ENCODE assay signal across 13 cellular contexts in genomic region chr1:205519541-205520131, GRCh38. TPM values are rescaled to one million over a fixed set of nuclear protein-coding genes. Genes with fewer than 3 reads are reported as not detected.
DNase-seq lines count a peak whose midpoint lies in the region; ATAC-seq and TF ChIP-seq lines count a peak whose summit lies in the region.
"Had no signal": no experiment of that assay in that cellular context is flagged by ENCODE, and none has a peak within 500 bp of the region (broad histone marks: within the 10 kb centered on the region; RNA-seq: fewer than 3 reads in every experiment).

No MANE protein-coding gene starts in this region.

- peaks cover 10% of the 10 kb centered on the region for H3K36me3 Mint-ChIP-seq in MCF 10A (ENCODE audit: insufficient read depth, unreplicated experiment)
- peaks cover 10% of the 10 kb centered on the region for H3K36me3 Mint-ChIP-seq in endothelial cell (ENCODE audit: low read depth, unreplicated experiment)

- H3K27ac ChIP-seq in breast epithelium (no peak overlapping the region), upper lobe of left lung (peak overlapping the region in 3 of 4 donors; percentile 5 to 43 (median 8)), gastroesophageal sphincter (peak overlapping the region in 2 of 4 donors; percentile 2 to 4)

- H3K9me3 Mint-ChIP-seq in MCF 10A (ENCODE audit: unreplicated experiment) (no peaks in the 10 kb centered on the region), endothelial cell (ENCODE audit: unreplicated experiment) (no peaks in the 10 kb centered on the region)
- H3K9me3 Mint-ChIP-seq: activated T-helper 1 cell treated with anti-CD3 and anti-CD28 coated beads, Interleukin-12 subunit alpha, Interleukin-12 subunit beta, Interleukin-2, Interleukin-4 antibody, amounts not matched to agents 30 ng/mL and 10 ng/mL and 1 ng/mL, durations not matched to agents 14 hours and 24 hours and 36 hours had no signal

- H3K27me3 Mint-ChIP-seq in MCF 10A (ENCODE audit: insufficient read depth, unreplicated experiment) (no peaks in the 10 kb centered on the region), endothelial cell (ENCODE audit: unreplicated experiment) (peaks cover 7% of the 10 kb centered on the region)

- H3K4me1 Mint-ChIP-seq in MCF 10A (ENCODE audit: insufficient read depth, unreplicated experiment) (no peaks in the 10 kb centered on the region), endothelial cell (ENCODE audit: unreplicated experiment) (peaks cover 7% of the 10 kb centered on the region)

- H3K9me3 ChIP-seq in breast epithelium = no peaks in the 10 kb centered on the region
- no peaks in the 10 kb centered on the region for H3K9me3 ChIP-seq in upper lobe of left lung
- no peaks in the 10 kb centered on the region for H3K9me3 ChIP-seq in gastroesophageal sphincter

- H3K27ac Mint-ChIP-seq in MCF 10A (ENCODE audit: low read depth, unreplicated experiment) = peak overlapping the region; percentile 1
- peak overlapping the region; percentile 49 for H3K27ac Mint-ChIP-seq in endothelial cell (ENCODE audit: unreplicated experiment)
- H3K27ac Mint-ChIP-seq: activated T-helper 1 cell treated with anti-CD3 and anti-CD28 coated beads, Interleukin-12 subunit alpha, Interleukin-12 subunit beta, Interleukin-2, Interleukin-4 antibody, amounts not matched to agents 30 ng/mL and 10 ng/mL and 1 ng/mL, durations not matched to agents 14 hours and 24 hours and 36 hours had no signal

- no peak for TF ChIP-seq CTCF in MCF 10A (IDR thresholded peaks at IDR 0.05; ENCODE audit: unreplicated experiment)
- no peak for TF ChIP-seq CTCF in breast epithelium (IDR thresholded peaks at IDR 0.05)
- no peak for TF ChIP-seq CTCF in endothelial cell (IDR thresholded peaks at IDR 0.05; ENCODE audit: unreplicated experiment)
- TF ChIP-seq CTCF in upper lobe of left lung (IDR thresholded peaks at IDR 0.05) = no peak
- no peak for TF ChIP-seq CTCF in gastroesophageal sphincter (IDR thresholded peaks at IDR 0.05)

- H3K27me3 ChIP-seq in breast epithelium (no peaks in the 10 kb centered on the region), upper lobe of left lung (no peaks in the 10 kb centered on the region), gastroesophageal sphincter (peaks cover 5% of the 10 kb centered on the region)

- TF ChIP-seq POLR2A in breast epithelium (IDR thresholded peaks at IDR 0.05) (no peak), upper lobe of left lung (IDR thresholded peaks at IDR 0.05) (no peak), gastroesophageal sphincter (IDR thresholded peaks at IDR 0.05) (no peak)

- intact Hi-C loops in MCF 10A (cut with micrococcal nuclease) (no loop called here), breast epithelium (cut with DNase I; ENCODE audit: low total_unique reads) (no loop called here), posterior vena cava (cut with DNase I) (loop anchor here in 1 of 2 donors (10.0 kb wide), 1 partner anchor 165 kb away; the partner anchor contains the start of gene KLHDC8A)

- H3K4me3 ChIP-seq in breast epithelium = no peak overlapping the region
- H3K4me3 ChIP-seq in upper lobe of left lung = no peak overlapping the region
- H3K4me3 ChIP-seq in gastroesophageal sphincter = no peak overlapping the region

- WGBS in upper lobe of left lung, 2 donors = 48 to 49% methylated on average over 5 to 6 of the region's 6 CpGs
- WGBS in gastroesophageal sphincter (ENCODE audit: low coverage in 1 of 2), 2 donors = 35% methylated on average over 3 of the region's 6 CpGs; no CpG with 5 or more reads in 1 of the 2 donors

- BruUV-seq in MCF 10A (replicated peaks; lab: Mats Ljungman, UMichigan) = no TSS peak

- H3K4me3 Mint-ChIP-seq in MCF 10A (ENCODE audit: unreplicated experiment) (no peak overlapping the region), endothelial cell (ENCODE audit: unreplicated experiment) (no peak overlapping the region)
- H3K4me3 Mint-ChIP-seq: activated T-helper 1 cell treated with anti-CD3 and anti-CD28 coated beads, Interleukin-12 subunit alpha, Interleukin-12 subunit beta, Interleukin-2, Interleukin-4 antibody, amounts not matched to agents 30 ng/mL and 10 ng/mL and 1 ng/mL, durations not matched to agents 14 hours and 24 hours and 36 hours had no signal

- no peak for ATAC-seq in upper lobe of left lung (ENCODE audit: low FRiP score in 2 of 2)
- no peak for ATAC-seq in gastroesophageal sphincter

- DNase-seq in MCF 10A (ENCODE audit: unreplicated experiment) (no peak), breast epithelium (ENCODE audit: low spot score in 2 of 2) (no peak), endothelial cell (ENCODE audit: low spot score) (no peak), medulla oblongata (ENCODE audit: extremely low spot score) (peak; percentile 70), upper lobe of left lung (no peak), posterior vena cava (ENCODE audit: low spot score) (no peak)
- no peak for DNase-seq in stimulated activated CD4-positive, alpha-beta T cell treated with anti-CD3 and anti-CD28 coated beads, Interleukin-2, amount 100 ng/mL, for 24 hours
- DNase-seq: DMS153, NCI-H1694, NCI-H774, retina had no signal

- CTCF ChIA-PET in MCF 10A (lab: Yijun Ruan, JAX) = interaction anchor here (0.6 to 30.3 kb wide), 12 partner anchors 10 to 272 kb away, joined by 3 to 1608 read pairs (median 4); partner anchors contain the start of genes CDK18 and KLHDC8A

- no peaks in the 10 kb centered on the region for H3K36me3 ChIP-seq in breast epithelium
- H3K36me3 ChIP-seq in upper lobe of left lung = peaks cover 0 to 4% (median 0%) of the 10 kb centered on the region in 4 donors
- no peaks in the 10 kb centered on the region for H3K36me3 ChIP-seq in gastroesophageal sphincter

- H3K4me1 ChIP-seq in breast epithelium (peaks cover 5 to 9% of the 10 kb centered on the region in 2 donors), upper lobe of left lung (peaks cover 6 to 19% (median 10%) of the 10 kb centered on the region in 4 donors), gastroesophageal sphincter (peaks cover 0 to 48% (median 8%) of the 10 kb centered on the region in 3 donors)

- TF ChIP-seq EP300 in upper lobe of left lung (IDR thresholded peaks at IDR 0.05) = no peak
- TF ChIP-seq EP300 in gastroesophageal sphincter (IDR thresholded peaks at IDR 0.05) = no peak

- POLR2A ChIA-PET in MCF 10A (lab: Yijun Ruan, JAX) = interaction anchor here (0.9 to 2.3 kb wide), 3 partner anchors 24 to 287 kb away, joined by 3 to 10 read pairs (median 3); no protein-coding TSS in a partner anchor

RNA-seq across cellular contexts. Expression of gene CDK18, which starts 15.2 kb away (rescaled TPM):
- total RNA-seq in MCF 10A (2022) (4.9 and 6.8 TPM in 2 replicates), breast epithelium (10 to 100 TPM in 1 of 3 donors, 1 to 10 TPM in 2; 1.4 to 12.3 (median 9.2) TPM), endothelial cell (ENCODE audit: unreplicated experiment) (12.4 TPM), upper lobe of left lung (100 to 1,000 TPM in 1 of 6 donors, 10 to 100 TPM in 5; 16.7 to 130 (median 30.4) TPM), gastroesophageal sphincter (10 to 100 TPM in 1 of 4 donors, 1 to 10 TPM in 3; 5.1 to 13.7 (median 6.3) TPM), posterior vena cava (1 to 10 TPM; 5.8 to 5.9 TPM)

Comparison
In these comparisons a context has a peak if more than half of its experiments do, and no peak if none do; other contexts are left out.
1. H3K27ac ChIP-seq: peak in upper lobe of left lung (3 of 4); none in breast epithelium (0 of 2).